In the genomic region with DNA sequence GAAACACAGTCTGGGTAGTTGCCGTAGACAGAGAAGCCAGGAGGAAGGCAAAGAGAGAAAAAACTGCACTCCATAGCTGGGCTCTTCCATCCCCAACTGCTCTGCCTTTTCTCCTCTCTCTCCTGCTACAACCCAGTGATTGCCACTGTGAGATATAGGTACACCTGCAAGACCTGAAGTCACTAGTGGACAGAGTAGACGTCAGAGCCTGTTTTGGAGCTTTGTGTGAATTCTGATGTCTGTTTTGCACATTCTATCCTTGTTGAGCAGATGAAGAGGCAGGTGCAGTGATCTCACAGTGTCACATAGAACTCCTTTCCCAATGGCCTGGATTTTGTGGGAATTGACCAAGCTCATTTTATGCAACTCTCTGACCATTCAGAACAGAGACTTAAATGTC, we compare ENCODE assay signal across 11 cellular contexts. TPM values are rescaled to one million over a fixed set of nuclear protein-coding genes. Genes with fewer than 3 reads are reported as not detected.
"Had no signal": no experiment of that assay in that cellular context is flagged by ENCODE, and none has a peak within 500 bp of the region (broad histone marks: within the 10 kb centered on the region; RNA-seq: fewer than 3 reads in every experiment).

No MANE protein-coding gene starts in this region.

- ATAC-seq: HCT116, K562 had no signal

- H3K27ac ChIP-seq: GM23248, HL-60 had no signal

- H2AFZ ChIP-seq: GM23248 had no signal

- H3K4me3 ChIP-seq: GM23248, HAP-1, K562 had no signal

- FAIRE-seq: K562 had no signal

- H3K9me3 ChIP-seq: HAP-1 had no signal

- H3K9ac ChIP-seq: GM23248 had no signal

- H3K36me3 ChIP-seq: HAP-1 had no signal

- DNase-seq: GM23248, GOT3, H7, HFFc6, IMR-90 had no signal

RNA-seq across cellular contexts. Expression of a gene that starts 2.2 kb away (rescaled TPM):
- total RNA-seq: GM23248, H4, HFFc6, HT1080, IMR-90, K562 had no signal
- polyA plus RNA-seq: GM23248, IMR-90, K562 had no signal

RNA-seq across cellular contexts. Expression of a gene that starts 44.2 kb away (rescaled TPM):
- total RNA-seq: GM23248, H4, HFFc6, HT1080, IMR-90 had no signal
- polyA plus RNA-seq: GM23248, IMR-90, K562 had no signal
